23 cellular contexts compared by ENCODE assay signal in the genomic region with DNA sequence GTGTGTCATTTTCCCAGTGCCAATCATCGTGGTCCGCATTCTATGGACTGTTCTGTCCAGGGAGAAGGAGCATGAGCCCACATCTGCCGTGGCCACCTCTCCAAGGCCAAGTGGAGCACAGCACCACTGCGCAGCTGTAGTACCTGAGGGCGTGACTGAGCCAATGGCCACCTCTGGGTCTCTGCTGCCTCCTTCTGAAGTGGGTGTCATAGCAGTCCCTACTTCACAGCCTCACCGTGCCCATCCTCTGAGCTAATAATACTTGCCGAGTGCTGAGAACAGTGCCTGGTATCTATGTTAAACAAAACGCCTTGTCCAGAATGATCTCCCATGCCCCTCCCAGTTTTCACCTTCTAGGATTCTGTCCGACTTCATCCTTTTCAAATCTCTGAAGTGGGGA.
DNase-seq lines count a peak whose midpoint lies in the region; ATAC-seq, FAIRE-seq and TF ChIP-seq lines count a peak whose summit lies in the region.
"Had no signal": no experiment of that assay in that cellular context is flagged by ENCODE, and none has a peak within 500 bp of the region (broad histone marks: within the 10 kb centered on the region; RNA-seq: fewer than 3 reads in every experiment).

No MANE protein-coding gene starts in this region.

- H4K8ac ChIP-seq in neuronal stem cell (ENCODE audit: low read depth, low read length), result no peak overlapping the region

- no peaks in the 10 kb centered on the region for H3K79me2 ChIP-seq in K562 (ENCODE audit: control insufficient read depth, insufficient read depth, low read length)

- H3K18ac ChIP-seq in neuronal stem cell (ENCODE audit: low read length), result no peak overlapping the region

- H3K9me3 ChIP-seq in K562 (replicated peaks; ENCODE audit: control insufficient read depth, insufficient read depth, low read depth, low read length), result no peaks in the 10 kb centered on the region
- peaks cover 0 to 3% of the 10 kb centered on the region in 2 donors for H3K9me3 ChIP-seq in neuronal stem cell (replicated peaks in 1 of 2; ENCODE audit: control insufficient read depth in 2 of 2, insufficient read depth in 1 of 2, low read depth in 1 of 2, low read length in 2 of 2)
- H3K9me3 ChIP-seq: Caco-2 had no signal

- H3K4me3 ChIP-seq in K562 (no peak overlapping the region), neuronal stem cell (ENCODE audit: low read length in 2 of 2) (no peak overlapping the region)
- H3K4me3 ChIP-seq: GM12878, PC-9 had no signal

- H3K27ac ChIP-seq in K562 (ENCODE audit: extremely low read depth, low read depth, low read length) (no peak overlapping the region), neuronal stem cell (replicated peaks; ENCODE audit: low read length) (no peak overlapping the region)
- H3K27ac ChIP-seq: C4-2B, HL-60, PC-9 had no signal

- no peak overlapping the region for H2BK15ac ChIP-seq in neuronal stem cell (ENCODE audit: low read length)

- no peak overlapping the region for H3K4ac ChIP-seq in neuronal stem cell (ENCODE audit: low read length)

- intact Hi-C loops in left cardiac atrium (cut with DNase I), result loop anchor here in 1 of 2 donors (5.0 kb wide), 1 partner anchor 85 kb away; no protein-coding TSS in a partner anchor
- intact Hi-C loops in cardiac septum (cut with DNase I), result no loop called here
- intact Hi-C loops in K562 (cut with micrococcal nuclease), result no loop called here

- H3K36me3 ChIP-seq in K562 (ENCODE audit: control insufficient read depth, insufficient read depth, low read length) (no peaks in the 10 kb centered on the region), neuronal stem cell (replicated peaks in 1 of 2; ENCODE audit: control insufficient read depth in 2 of 2, insufficient read depth in 2 of 2, low read length in 2 of 2) (no peaks in the 10 kb centered on the region)

- 0 out of 2 replicates have a peak, but pooled peaks cover 3% of the 10 kb centered on the region for H4K20me1 ChIP-seq in K562 (replicated peaks; ENCODE audit: control insufficient read depth, insufficient read depth, low read length)

- DNase-seq in left cardiac atrium (no peak), cardiac septum (ENCODE audit: low spot score) (no peak), NCI-H510A (lab: John Stamatoyannopoulos, UW) (peak; percentile 28), K562 (ENCODE audit: extremely low read depth in 1 of 4, low spot score in 3 of 4) (no peak), neuronal stem cell (ENCODE audit: low spot score) (no peak), AG08396 (ENCODE audit: low spot score) (no peak), T-helper 9 cell (no peak)
- no peak for DNase-seq in stimulated activated CD4-positive, alpha-beta T cell treated with anti-CD3 and anti-CD28 coated beads, Interleukin-15, amount 100 ng/mL, for 24 hours
- DNase-seq: Caco-2; CD8-positive, alpha-beta T cell; EL; GDM1; NCI-H1092 treated with DMSO at 0.1 percent for 48 hours; NCI-H1436 treated with DMSO at 0.1 percent for 48 hours; NCI-H187 treated with DMSO at 0.1 percent for 48 hours; NCI-H526; NCI-H82; NK-92 treated with Interleukin-12 subunit alpha and Interleukin-12 subunit beta, amount 100 ng/mL, for 24 hours; PC-9; SHP77 had no signal

- CTCF ChIA-PET in K562 (lab: Yijun Ruan, JAX; ENCODE audit: low intra/inter-chr PET ratio), result no interaction called here

- peak overlapping the region; percentile 43 for H3K23ac ChIP-seq in neuronal stem cell (ENCODE audit: low read depth, low read length, poor library complexity)

- peaks cover 26 to 62% of the 10 kb centered on the region in 2 experiments for H3K27me3 ChIP-seq in K562 (ENCODE audit: control insufficient read depth in 2 of 2, insufficient read depth in 2 of 2, low read length in 2 of 2)
- no peaks in the 10 kb centered on the region for H3K27me3 ChIP-seq in neuronal stem cell (ENCODE audit: control insufficient read depth in 3 of 3, insufficient read depth in 3 of 3, low read depth in 1 of 3, low read length in 3 of 3)

- H3K79me1 ChIP-seq in neuronal stem cell (ENCODE audit: low read depth, low read length), result no peaks in the 10 kb centered on the region

- no peak overlapping the region for H2AK5ac ChIP-seq in neuronal stem cell (ENCODE audit: low read depth, low read length)

- no peak overlapping the region for H2BK5ac ChIP-seq in neuronal stem cell (ENCODE audit: low read length)

- peak overlapping the region; percentile 39 for H3K14ac ChIP-seq in neuronal stem cell (ENCODE audit: low read length)

- H3K9ac ChIP-seq in K562 (ENCODE audit: insufficient read depth in 1 of 2, low read depth in 2 of 2, low read length in 2 of 2), result no peak overlapping the region
- no peak overlapping the region for H3K9ac ChIP-seq in neuronal stem cell (ENCODE audit: low read depth, low read length, poor library complexity)

- 0% methylated on average over 9 of the region's 9 CpGs for WGBS in K562 (ENCODE audit: insufficient coverage, low coverage, missing lambda C conversion rate)
- no CpG with 5 or more reads among the region's 9 CpGs for WGBS in neuronal stem cell (ENCODE audit: extremely low coverage in 2 of 2, insufficient read length in 2 of 2, insufficient replicate concordance in 1 of 2), 2 donors

- no peak overlapping the region for H3K4me2 ChIP-seq in K562 (ENCODE audit: insufficient read depth, low read length)
- H3K4me2 ChIP-seq in neuronal stem cell (ENCODE audit: insufficient read depth, low read length, poor library complexity, severe bottlenecking), result no peak overlapping the region
- H3K4me2 ChIP-seq: PC-9 had no signal

- H4K91ac ChIP-seq in neuronal stem cell (ENCODE audit: low read depth, low read length, poor library complexity), result peak overlapping the region; percentile 22

- in situ Hi-C loops in K562 (cut with MboI), result no loop called here

- no TSS peak for BruUV-seq in K562 (replicated peaks; lab: Mats Ljungman, UMichigan)

- TF ChIP-seq POLR2A in K562 (conservative IDR thresholded peaks at IDR 0.05), result no peak

- no peak overlapping the region for H2BK120ac ChIP-seq in neuronal stem cell (ENCODE audit: low read depth, low read length)

- no peak; a peak in 1 of 4 replicates for TF ChIP-seq RAD21 in K562 (CRISPR knock-in tag; conservative IDR thresholded peaks at IDR 0.05 in 1 of 2, IDR thresholded peaks at IDR 0.05 in 1 of 2)

- TF ChIP-seq CTCF in K562 (IDR thresholded peaks at IDR 0.05 in 2 of 3, conservative IDR thresholded peaks at IDR 0.05 in 1 of 3; ENCODE audit: insufficient read depth in 2 of 3, low read depth in 1 of 3, low read length in 3 of 3), result no peak

- no peak overlapping the region for H2AFZ ChIP-seq in K562 (ENCODE audit: low read depth, low read length)
- no peak overlapping the region for H2AFZ ChIP-seq in neuronal stem cell (ENCODE audit: low read length)
- H2AFZ ChIP-seq: PC-9 had no signal

- H3K9me1 ChIP-seq in K562 (ENCODE audit: control insufficient read depth, insufficient read depth, low read length), result no peaks in the 10 kb centered on the region

- no peak for FAIRE-seq in K562 (lab: Jason Lieb, UNC)
- FAIRE-seq: GM12878 had no signal

- peak; percentile 41 to 45 for ATAC-seq in left cardiac atrium
- ATAC-seq in K562, result peak; percentile 74
- ATAC-seq: CD8-positive, alpha-beta T cell; GM12878 had no signal

- no peaks in the 10 kb centered on the region for H3K4me1 ChIP-seq in K562 (replicated peaks in 1 of 2; ENCODE audit: control insufficient read depth in 2 of 2, insufficient read depth in 2 of 2, low read length in 2 of 2)
- H3K4me1 ChIP-seq in neuronal stem cell (ENCODE audit: control insufficient read depth in 2 of 2, insufficient read depth in 1 of 2, low read depth in 1 of 2, low read length in 2 of 2), result peaks cover 6 to 10% of the 10 kb centered on the region in 2 donors

- no peak overlapping the region for H2BK12ac ChIP-seq in neuronal stem cell (ENCODE audit: low read length)

- no peak for TF ChIP-seq EP300 in K562 (IDR thresholded peaks at IDR 0.05; ENCODE audit: low read length)

- POLR2A ChIA-PET in K562 (lab: Yijun Ruan, JAX), result interaction anchor here (1.4 kb wide), 1 partner anchor 11 kb away, joined by 4 read pairs; no protein-coding TSS in a partner anchor

TF ChIP-seq in K562, 482 proteins besides CTCF, POLR2A, EP300 and RAD21:
- TF ChIP-seq CREBBP (IDR thresholded peaks at IDR 0.05; ENCODE audit: low read depth, low read length) (no peak), NRF1 (conservative IDR thresholded peaks at IDR 0.05 in 1 of 2, IDR thresholded peaks at IDR 0.05 in 1 of 2) (peak; percentile 30 to 49; a peak in 3 of 4 replicates)
